In the genomic region with DNA sequence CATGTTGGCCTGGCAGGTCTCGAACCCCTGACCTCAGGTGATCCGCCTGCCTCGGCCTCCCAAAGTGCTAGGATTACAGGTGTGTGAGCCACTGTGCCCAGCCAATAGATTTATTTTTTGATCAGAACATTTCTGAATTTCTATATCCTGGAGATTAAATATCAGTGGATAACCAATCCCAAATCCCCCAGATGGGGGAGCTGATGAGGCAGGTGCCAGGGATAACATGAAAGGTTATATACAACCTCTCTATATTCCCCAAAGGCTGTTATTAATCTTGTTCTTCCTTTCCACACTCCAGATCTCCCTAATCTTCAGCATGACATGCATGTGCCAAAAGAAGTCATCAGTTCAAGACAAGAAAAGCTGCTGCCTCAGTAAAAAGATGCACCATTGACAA, we compare ENCODE assay signal across 8 cellular contexts.
DNase-seq lines count a peak whose midpoint lies in the region; ATAC-seq and TF ChIP-seq lines count a peak whose summit lies in the region.

No MANE protein-coding gene starts in this region.

- H3K4me1 Mint-ChIP-seq in CD8-positive, alpha-beta memory T cell = no peaks in the 10 kb centered on the region

- peaks cover 4% of the 10 kb centered on the region; the same call in 1 of the 2 replicates for H3K27me3 ChIP-seq in OCI-LY1 (ENCODE audit: insufficient read depth, low read length)
- no peaks in the 10 kb centered on the region for H3K27me3 ChIP-seq in CD8-positive, alpha-beta memory T cell (ENCODE audit: insufficient read depth, low read length, poor library complexity, severe bottlenecking)

- no peaks in the 10 kb centered on the region; the same call in 1 of the 2 replicates for H3K36me3 ChIP-seq in OCI-LY1 (ENCODE audit: insufficient read depth, low read length)
- no peaks in the 10 kb centered on the region for H3K36me3 ChIP-seq in CD8-positive, alpha-beta memory T cell (ENCODE audit: insufficient read depth, low read length)

- H3K27ac ChIP-seq in OCI-LY1 (ENCODE audit: low read depth, low read length, poor library complexity, severe bottlenecking) = no peak overlapping the region
- H3K27ac ChIP-seq in CD8-positive, alpha-beta memory T cell (ENCODE audit: low read depth, low read length) = no peak overlapping the region

- no peaks in the 10 kb centered on the region for H3K9me3 Mint-ChIP-seq in CD8-positive, alpha-beta memory T cell

- no peaks in the 10 kb centered on the region for H3K36me3 Mint-ChIP-seq in CD8-positive, alpha-beta memory T cell

- peak; percentile 36 for DNase-seq in stimulated activated CD4-positive, alpha-beta T cell treated with anti-CD3 and anti-CD28 coated beads, Interleukin-15, amount 100 ng/mL, for 24 hours
- DNase-seq in stimulated activated CD4-positive, alpha-beta T cell treated with anti-CD3 and anti-CD28 coated beads, Interleukin-4, amount 100 ng/mL, for 1 hour = no peak
- DNase-seq in epithelial cell of proximal tubule (ENCODE audit: low read depth) (no peak), activated gamma-delta T cell (lab: John Stamatoyannopoulos, UW) (no peak), NCI-H1417 treated with DMSO at 0.1 percent for 48 hours (lab: John Stamatoyannopoulos, UW) (no peak)
- DNase-seq in CD8-positive, alpha-beta memory T cell = no peak

- H3K9me2 ChIP-seq in OCI-LY1 (ENCODE audit: low read depth, low read length) = no peaks in the 10 kb centered on the region

- H4K20me1 ChIP-seq in OCI-LY1 (ENCODE audit: insufficient read depth, low read length) = no peaks in the 10 kb centered on the region

- POLR2A ChIA-PET in CD8-positive, alpha-beta memory T cell (lab: Charles Lee) = no interaction called here

- H3K4me1 ChIP-seq in OCI-LY1 (ENCODE audit: insufficient read depth, low read length, severe bottlenecking) = no peaks in the 10 kb centered on the region
- no peaks in the 10 kb centered on the region for H3K4me1 ChIP-seq in CD8-positive, alpha-beta memory T cell (ENCODE audit: insufficient read depth, low read length)

- H3K4me2 ChIP-seq in OCI-LY1 (ENCODE audit: low read length) = no peak overlapping the region

- no peak overlapping the region for H2AFZ ChIP-seq in OCI-LY1 (ENCODE audit: low read length)

- no peak for ATAC-seq in GM18519 (IDR thresholded peaks at IDR 0.05; ENCODE audit: low FRiP score, unreplicated experiment)

- CTCF ChIA-PET in CD8-positive, alpha-beta memory T cell (lab: Charles Lee) = no interaction called here

- no peak overlapping the region for H3K27ac Mint-ChIP-seq in CD8-positive, alpha-beta memory T cell

- H3K79me2 ChIP-seq in OCI-LY1 (ENCODE audit: insufficient read depth, low read length) = no peaks in the 10 kb centered on the region

- H3K9ac ChIP-seq in OCI-LY1 (ENCODE audit: low read length) = no peak overlapping the region

- H3K9me3 ChIP-seq in OCI-LY1 (ENCODE audit: low read length) = no peaks in the 10 kb centered on the region
- H3K9me3 ChIP-seq in CD8-positive, alpha-beta memory T cell (ENCODE audit: low read length) = no peaks in the 10 kb centered on the region

- H3K4me3 ChIP-seq in OCI-LY1 (ENCODE audit: low read depth, low read length, poor library complexity, severe bottlenecking) (no peak overlapping the region), epithelial cell of proximal tubule (ENCODE audit: low read depth, low read length) (no peak overlapping the region)
- no peak overlapping the region for H3K4me3 ChIP-seq in CD8-positive, alpha-beta memory T cell (ENCODE audit: low read length)

- TF ChIP-seq CTCF in OCI-LY1 (IDR thresholded peaks at IDR 0.05; ENCODE audit: low read length) (peak; percentile 19; the same call in 1 of the 2 replicates), epithelial cell of proximal tubule (conservative IDR thresholded peaks at IDR 0.05; ENCODE audit: low read depth, low read length) (peak; percentile 73)

- H3F3A ChIP-seq in OCI-LY1 (ENCODE audit: insufficient read depth, low read length) = no peaks in the 10 kb centered on the region

- peaks cover 5 to 24% of the 10 kb centered on the region in 2 donors for H3K27me3 Mint-ChIP-seq in CD8-positive, alpha-beta memory T cell

- no peak overlapping the region for H3K4me3 Mint-ChIP-seq in CD8-positive, alpha-beta memory T cell
